ENCODE assay signal across 22 cellular contexts in genomic region chr16:86272744-86273143, GRCh38.
DNase-seq lines count a peak whose midpoint lies in the region; ATAC-seq, FAIRE-seq and TF ChIP-seq lines count a peak whose summit lies in the region.
"Had no signal": no experiment of that assay in that cellular context is flagged by ENCODE, and none has a peak within 500 bp of the region (broad histone marks: within the 10 kb centered on the region; RNA-seq: fewer than 3 reads in every experiment).

No MANE protein-coding gene starts in this region.

- H3K79me2 ChIP-seq in H1 (ENCODE audit: control insufficient read depth in 1 of 2, insufficient read depth in 2 of 2, low read length in 2 of 2) = no peaks in the 10 kb centered on the region

- H3K27me3 ChIP-seq in H1 (replicated peaks in 1 of 4; ENCODE audit: control insufficient read depth in 3 of 4, extremely low read depth in 1 of 4, insufficient read depth in 3 of 4, low read length in 3 of 4) = no peaks in the 10 kb centered on the region; a peak in 1 of 7 replicates
- H3K27me3 ChIP-seq: BLaER1 treated with 17β-estradiol and CSF1 and Interleukin-3, amounts not matched to agents 10 nM and 100 nM had no signal

- no peak for TF ChIP-seq RAD21 in H1 (IDR thresholded peaks at IDR 0.05 in 1 of 2, conservative IDR thresholded peaks at IDR 0.05 in 1 of 2; ENCODE audit: low read depth in 2 of 2, low read length in 2 of 2)

- peaks cover 40% of the 10 kb centered on the region for H3K4me1 Mint-ChIP-seq in WTC11
- H3K4me1 Mint-ChIP-seq: B cell had no signal

- no peak overlapping the region for H2BK20ac ChIP-seq in H1 (ENCODE audit: low read length)

- H3K4me3 ChIP-seq in HEK293 (ENCODE audit: low read depth, low read length) = no peak overlapping the region
- H3K4me3 ChIP-seq in H1 (ENCODE audit: extremely low read depth in 1 of 4, insufficient read depth in 2 of 4, low read depth in 3 of 4, low read length in 4 of 4) = no peak overlapping the region
- H3K4me3 ChIP-seq: A549; BLaER1 treated with 17β-estradiol and CSF1 and Interleukin-3, amounts not matched to agents 10 nM and 100 nM had no signal

- no peak overlapping the region for H3K14ac ChIP-seq in H1 (ENCODE audit: insufficient read length)

- no peak overlapping the region for H2AK5ac ChIP-seq in H1 (ENCODE audit: low read depth, low read length)

- H2BK5ac ChIP-seq in H1 (ENCODE audit: low read depth, low read length) = no peak overlapping the region

- H4K91ac ChIP-seq in H1 (replicated peaks; ENCODE audit: insufficient read length, low read length) = no peak overlapping the region

- peaks cover 2% of the 10 kb centered on the region; the same call in 1 of the 2 replicates for H3K36me3 Mint-ChIP-seq in WTC11
- H3K36me3 Mint-ChIP-seq: CD8-positive, alpha-beta T cell had no signal

- no peaks in the 10 kb centered on the region; the same call in 1 of the 2 replicates for H3K79me1 ChIP-seq in H1 (ENCODE audit: low read depth, low read length)

- H3K9ac ChIP-seq in H1 (replicated peaks in 1 of 4; ENCODE audit: extremely low read depth in 1 of 4, low read depth in 3 of 4, low read length in 3 of 4) = no peak overlapping the region
- H3K9ac ChIP-seq: BLaER1 treated with 17β-estradiol and CSF1 and Interleukin-3, amounts not matched to agents 10 nM and 100 nM had no signal

- CTCF ChIA-PET in HEK293 (lab: Yijun Ruan, JAX) = interaction anchor here (0.6 kb wide), 1 partner anchor 73 kb away, joined by 3 read pairs; no protein-coding TSS in a partner anchor
- CTCF ChIA-PET in WTC11 (lab: Charles Lee) = interaction anchor here (1.3 to 4.8 kb wide), 2 partner anchors 20 to 68 kb away, joined by 4 to 26 read pairs; no protein-coding TSS in a partner anchor
- CTCF ChIA-PET in H1 (lab: Charles Lee; ENCODE audit: partially characterized antibody) = interaction anchor here (1.4 to 4.9 kb wide), 3 partner anchors 11 to 245 kb away, joined by 4 to 27 read pairs (median 6); no protein-coding TSS in a partner anchor

- TF ChIP-seq EP300 in H1 (IDR thresholded peaks at IDR 0.05; ENCODE audit: borderline replicate concordance in 1 of 2, low read depth in 2 of 2, low read length in 2 of 2) = no peak

- H3K4me2 ChIP-seq in H1 (ENCODE audit: insufficient read depth in 1 of 2, low read depth in 2 of 2, low read length in 2 of 2) = no peak overlapping the region
- H3K4me2 ChIP-seq: A549; BLaER1 treated with 17β-estradiol and CSF1 and Interleukin-3, amounts not matched to agents 10 nM and 100 nM had no signal

- no peak overlapping the region for H2BK120ac ChIP-seq in H1 (replicated peaks; ENCODE audit: low read depth, low read length)

- no peak for TF ChIP-seq POLR2A in H1 (IDR thresholded peaks at IDR 0.05; ENCODE audit: control extremely low read depth in 1 of 2, low read depth in 2 of 2, low read length in 2 of 2)

- H3K27ac ChIP-seq in HEK293 (ENCODE audit: extremely low read depth, low read depth, low read length) = no peak overlapping the region
- H3K27ac ChIP-seq in H1 (ENCODE audit: low read depth, low read length) = no peak overlapping the region
- H3K27ac ChIP-seq: 22Rv1; A549; BLaER1 treated with 17β-estradiol and CSF1 and Interleukin-3, amounts not matched to agents 10 nM and 100 nM; C4-2B had no signal

- H3K23me2 ChIP-seq in H1 (ENCODE audit: low read depth, low read length) = no peaks in the 10 kb centered on the region

- H3K4me3 Mint-ChIP-seq in WTC11 = no peak overlapping the region
- H3K4me3 Mint-ChIP-seq: B cell; CD4-positive, alpha-beta T cell; CD8-positive, alpha-beta T cell had no signal

- no peak overlapping the region for H4K8ac ChIP-seq in H1 (ENCODE audit: extremely low read depth, insufficient read depth, low read length)

- H2BK12ac ChIP-seq in H1 (ENCODE audit: low read depth, low read length) = no peak overlapping the region

- DNase-seq in WTC11 (ENCODE audit: low spot score) = no peak
- DNase-seq in H1 (ENCODE audit: low read depth in 1 of 2, low spot score in 2 of 2) = no peak
- no peak for DNase-seq in NCI-H345 treated with DMSO at 0.1 percent for 48 hours (lab: John Stamatoyannopoulos, UW; ENCODE audit: unreplicated experiment)
- no peak for DNase-seq in activated gamma-delta T cell (lab: John Stamatoyannopoulos, UW)
- DNase-seq: AML-193; Caco-2; Calu3; CD4-positive, alpha-beta T cell; CD8-positive, alpha-beta T cell; DMS79 treated with DMSO at 0.1 percent for 48 hours; GF-D8 had no signal

- no peak for FAIRE-seq in H1 (lab: Jason Lieb, UNC)
- FAIRE-seq: A549, D721Med, G401.6, GM12891, GM19239 had no signal

- H4K5ac ChIP-seq in H1 (ENCODE audit: insufficient read length, low read depth, low read length) = no peak overlapping the region

- H3K18ac ChIP-seq in H1 (ENCODE audit: extremely low read depth, low read length) = no peak overlapping the region

- H3K27me3 Mint-ChIP-seq in WTC11 (ENCODE audit: low read depth) = peaks cover 13% of the 10 kb centered on the region

- H4K20me1 ChIP-seq in H1 (replicated peaks in 1 of 2; ENCODE audit: control insufficient read depth in 1 of 2, insufficient read depth in 2 of 2, low read length in 2 of 2) = no peaks in the 10 kb centered on the region
- H4K20me1 ChIP-seq: BLaER1 treated with 17β-estradiol and CSF1 and Interleukin-3, amounts not matched to agents 10 nM and 100 nM had no signal

- H2AFZ ChIP-seq in H1 (ENCODE audit: low read length) = no peak overlapping the region

- no peak overlapping the region for H2BK15ac ChIP-seq in H1 (ENCODE audit: low read length)

- POLR2A ChIA-PET in HEK293 (lab: Yijun Ruan, JAX) (no interaction called here), WTC11 (lab: Charles Lee) (no interaction called here), H1 (lab: Charles Lee; ENCODE audit: partially characterized antibody) (no interaction called here)

- H3K23ac ChIP-seq in H1 (ENCODE audit: insufficient read length) = no peak overlapping the region

- WGBS in H1 (ENCODE audit: extremely low coverage in 1 of 2, insufficient coverage in 1 of 2, insufficient read length in 1 of 2, insufficient replicate concordance in 2 of 2, low coverage in 1 of 2, low lambda C conversion rate in 2 of 2, missing lambda C conversion rate in 1 of 2), 2 experiments = 90% methylated on average over 1 of the region's 1 CpG; no CpG with 5 or more reads in 1 of the 2 experiments

- H3K4ac ChIP-seq in H1 (replicated peaks; ENCODE audit: insufficient read length, low read depth, low read length) = no peak overlapping the region

- no peaks in the 10 kb centered on the region for H3K4me1 ChIP-seq in HEK293 (ENCODE audit: control insufficient read depth, insufficient read depth, low read length)
- peaks cover 2 to 11% (median 3%) of the 10 kb centered on the region in 4 experiments; a peak in 5 of 7 replicates for H3K4me1 ChIP-seq in H1 (replicated peaks in 1 of 4; ENCODE audit: control insufficient read depth in 3 of 4, insufficient read depth in 4 of 4, low read length in 3 of 4)
- H3K4me1 ChIP-seq: A549, Caco-2 had no signal

- ATAC-seq in WTC11 (no peak), GM18498 (IDR thresholded peaks at IDR 0.05; ENCODE audit: unreplicated experiment) (no peak)
- ATAC-seq: A549; CD8-positive, alpha-beta T cell had no signal

- no peak for TF ChIP-seq CTCF in HEK293 (tag by site-specific recombination; IDR thresholded peaks at IDR 0.05)
- TF ChIP-seq CTCF in WTC11 (IDR thresholded peaks at IDR 0.05) = no peak
- no peak for TF ChIP-seq CTCF in H1 (IDR thresholded peaks at IDR 0.05; ENCODE audit: control extremely low read depth in 1 of 3, insufficient read depth in 1 of 3, low read depth in 1 of 3, low read length in 3 of 3)

- no peak overlapping the region for H3K56ac ChIP-seq in H1 (replicated peaks; ENCODE audit: insufficient read length, low read depth, low read length)

- H3K36me3 ChIP-seq in HEK293 (ENCODE audit: control insufficient read depth in 2 of 2, insufficient read depth in 1 of 2, low read length in 2 of 2) = no peaks in the 10 kb centered on the region
- H3K36me3 ChIP-seq in H1 (ENCODE audit: control insufficient read depth in 2 of 4, insufficient read depth in 4 of 4, low read length in 3 of 4) = no peaks in the 10 kb centered on the region
- H3K36me3 ChIP-seq: BLaER1 treated with 17β-estradiol and CSF1 and Interleukin-3, amounts not matched to agents 10 nM and 100 nM had no signal

- no peak overlapping the region for H3K27ac Mint-ChIP-seq in WTC11
- H3K27ac Mint-ChIP-seq: B cell; CD4-positive, alpha-beta T cell; CD8-positive, alpha-beta T cell had no signal

- H3K9me3 Mint-ChIP-seq in WTC11 = peaks cover 7% of the 10 kb centered on the region
- H3K9me3 Mint-ChIP-seq: CD4-positive, alpha-beta T cell had no signal

- H3K9me3 ChIP-seq in HEK293 (ENCODE audit: control insufficient read depth, insufficient read depth, low read depth, low read length) (no peaks in the 10 kb centered on the region), H1 (ENCODE audit: insufficient read depth in 2 of 2, low read depth in 1 of 2, low read length in 1 of 2) (no peaks in the 10 kb centered on the region; a peak in 1 of 4 replicates)
- H3K9me3 ChIP-seq: Caco-2 had no signal

TF ChIP-seq in HEK293, 187 proteins besides CTCF, POLR2A, EP300 and RAD21 (continues in another document):
- TF ChIP-seq SCRT2 (tag by site-specific recombination; IDR thresholded peaks at IDR 0.05) = no peak
- TF ChIP-seq TRIM28 (IDR thresholded peaks at IDR 0.05; ENCODE audit: borderline replicate concordance, low read length) = peak; percentile 44; the same call in 1 of the 2 replicates

TF ChIP-seq in WTC11, 78 proteins besides CTCF, POLR2A, EP300 and RAD21:
- peak; percentile 78; the same call in 1 of the 2 replicates for TF ChIP-seq GTF2I (CRISPR knock-in tag; conservative IDR thresholded peaks at IDR 0.05)
- no peak for TF ChIP-seq SOX15 (CRISPR knock-in tag; IDR thresholded peaks at IDR 0.05)

TF ChIP-seq in H1, 55 proteins besides CTCF, POLR2A, EP300 and RAD21:
- TF ChIP-seq KDM1A (IDR thresholded peaks at IDR 0.05; ENCODE audit: borderline replicate concordance, low read length) = peak; percentile 89
- no peak for TF ChIP-seq BRCA1 (IDR thresholded peaks at IDR 0.05; ENCODE audit: low read depth, low read length)
